ENCODE assay signal across 9 cellular contexts in the genomic region with DNA sequence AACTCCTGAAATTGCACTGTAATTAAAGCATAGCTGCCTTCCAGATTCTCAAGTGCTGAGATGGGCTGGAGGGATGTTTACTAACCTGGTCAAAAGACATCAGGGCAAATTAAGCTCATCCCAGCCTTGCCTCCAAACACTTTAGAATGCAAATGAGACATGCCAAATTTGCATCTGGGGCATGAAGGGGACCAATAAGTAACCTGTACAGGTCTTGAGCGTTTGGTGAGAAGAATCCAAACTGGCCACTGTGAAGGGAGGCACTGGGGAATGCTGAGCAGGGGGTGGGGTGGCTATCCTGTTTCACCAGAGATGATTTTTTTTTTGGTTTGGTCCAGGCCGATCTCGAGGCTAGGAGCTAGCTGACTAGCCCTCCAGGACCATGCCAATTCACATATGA. TPM values are rescaled to one million over a fixed set of nuclear protein-coding genes. Genes with fewer than 3 reads are reported as not detected.
DNase-seq lines count a peak whose midpoint lies in the region; ATAC-seq, FAIRE-seq and TF ChIP-seq lines count a peak whose summit lies in the region.
"Had no signal": no experiment of that assay in that cellular context is flagged by ENCODE, and none has a peak within 500 bp of the region (broad histone marks: within the 10 kb centered on the region; RNA-seq: fewer than 3 reads in every experiment).

No MANE protein-coding gene starts in this region.

- 0% methylated on average over 3 of the region's 3 CpGs for WGBS in GM12878 (ENCODE audit: insufficient coverage, insufficient replicate concordance, low lambda C conversion rate, missing lambda C conversion rate)
- WGBS in thyroid gland, 2 donors: 24 to 39% methylated on average over 3 of the region's 3 CpGs

- DNase-seq in DMS153 treated with DMSO at 0.1 percent for 48 hours (lab: John Stamatoyannopoulos, UW; ENCODE audit: unreplicated experiment): peak; percentile 77
- DNase-seq in GM12878 (ENCODE audit: low read depth, low spot score): no peak
- DNase-seq in thyroid gland: no peak
- no peak for DNase-seq in medulla oblongata (ENCODE audit: extremely low spot score)
- no peak for DNase-seq in G401 (ENCODE audit: low spot score)

- TF ChIP-seq EP300 in GM12878 (IDR thresholded peaks at IDR 0.05; ENCODE audit: borderline replicate concordance in 1 of 2, control insufficient read depth in 1 of 2, low read depth in 2 of 2, low read length in 2 of 2): no peak

- no peaks in the 10 kb centered on the region for H4K20me1 ChIP-seq in GM12878 (ENCODE audit: control insufficient read depth, insufficient read depth)

- in situ Hi-C loops in GM12878 (cut with MboI): no loop called here
- in situ Hi-C loops in G401 (cut with HindIII; ENCODE audit: low sequenced_read_pairs): no loop called here

- no peaks in the 10 kb centered on the region for H3K9me3 ChIP-seq in GM12878 (replicated peaks; ENCODE audit: control insufficient read depth, insufficient read depth, low read length)
- no peaks in the 10 kb centered on the region for H3K9me3 ChIP-seq in thyroid gland
- H3K9me3 ChIP-seq: thoracic aorta had no signal

- peak; percentile 92 for FAIRE-seq in GM12878 (lab: Jason Lieb, UNC)

- peak overlapping the region; percentile 93 for H3K4me2 ChIP-seq in GM12878 (ENCODE audit: control insufficient read depth, insufficient read depth)

- intact Hi-C loops in GM12878 (cut with micrococcal nuclease; ENCODE audit: unreplicated experiment) (loop anchor here (5.0 kb wide), 1 partner anchor 245 kb away; no protein-coding TSS in a partner anchor), thyroid gland (cut with DNase I) (no loop called here)

- ATAC-seq in GM19395 (IDR thresholded peaks at IDR 0.05; ENCODE audit: unreplicated experiment) (peak; percentile 50), HG03439 (IDR thresholded peaks at IDR 0.05; ENCODE audit: unreplicated experiment) (peak; percentile 21), GM12878 (peak; percentile 58)

- RAD21 ChIA-PET in GM12878 (lab: Charles Lee; ENCODE audit: unreplicated experiment): interaction anchor here (0.9 to 4.1 kb wide), 9 partner anchors 9 to 244 kb away, joined by 3 to 27 read pairs (median 9); a partner anchor contains a TSS

- H3K4me1 ChIP-seq in GM12878 (ENCODE audit: control insufficient read depth, insufficient read depth, low read length): peaks cover 24% of the 10 kb centered on the region
- H3K4me1 ChIP-seq in thyroid gland: peaks cover 0 to 10% of the 10 kb centered on the region in 2 donors

- H3K27me3 ChIP-seq in GM12878 (replicated peaks in 1 of 2; ENCODE audit: control insufficient read depth in 2 of 2, insufficient read depth in 2 of 2, low read length in 1 of 2): no peaks in the 10 kb centered on the region
- H3K27me3 ChIP-seq in thyroid gland: no peaks in the 10 kb centered on the region

- peak overlapping the region; percentile 81 for H3K27ac ChIP-seq in GM12878 (ENCODE audit: control insufficient read depth, insufficient read depth)
- peak overlapping the region in 16 of 21 experiments; percentile 8 to 80 (median 54) for H3K27ac ChIP-seq in skin epidermis
- no peak overlapping the region for H3K27ac ChIP-seq in thyroid gland
- H3K27ac ChIP-seq: thoracic aorta had no signal

- no peaks in the 10 kb centered on the region for H3K79me2 ChIP-seq in GM12878 (ENCODE audit: control insufficient read depth, insufficient read depth, low read length)

- CTCF ChIA-PET in GM12878 (lab: Yijun Ruan, JAX): interaction anchor here (0.9 to 2.7 kb wide), 8 partner anchors 9 to 86 kb away, joined by 3 to 17 read pairs (median 9); a partner anchor contains a TSS

- no peak for TF ChIP-seq RAD21 in GM12878 (IDR thresholded peaks at IDR 0.05; ENCODE audit: insufficient read depth, low read depth, low read length)

- peak overlapping the region; percentile 47 for H2AFZ ChIP-seq in GM12878 (ENCODE audit: control insufficient read depth, low read depth, low read length)

- TF ChIP-seq CTCF in GM12878 (IDR thresholded peaks at IDR 0.05 in 2 of 3, conservative IDR thresholded peaks at IDR 0.05 in 1 of 3; ENCODE audit: control insufficient read depth in 2 of 3, extremely low read depth in 1 of 3, insufficient read depth in 1 of 3, low read depth in 3 of 3, low read length in 3 of 3) (no peak), thyroid gland (IDR thresholded peaks at IDR 0.05) (no peak)

- POLR2A ChIA-PET in GM12878 (lab: Charles Lee): interaction anchor here (1.1 to 3.0 kb wide), 3 partner anchors 15 to 48 kb away, joined by 3 to 22 read pairs (median 16); a partner anchor contains a TSS

- H3K4me3 ChIP-seq in GM12878: no peak overlapping the region
- H3K4me3 ChIP-seq in skin epidermis: peak overlapping the region in 2 of 7 experiments; percentile 14 to 22
- no peak overlapping the region for H3K4me3 ChIP-seq in thyroid gland (replicated peaks in 1 of 3)

- BruUV-seq in GM12878 (replicated peaks; lab: Mats Ljungman, UMichigan): no TSS peak

- SMC1A ChIA-PET in GM12878 (lab: Charles Lee; ENCODE audit: uncharacterized antibody, unreplicated experiment): interaction anchor here (0.5 to 4.1 kb wide), 15 partner anchors 9 to 120 kb away, joined by 3 to 25 read pairs (median 6); a partner anchor contains a TSS

- H3K36me3 ChIP-seq in GM12878 (ENCODE audit: control insufficient read depth in 2 of 2, insufficient read depth in 2 of 2, low read length in 1 of 2): no peaks in the 10 kb centered on the region
- no peaks in the 10 kb centered on the region for H3K36me3 ChIP-seq in thyroid gland
- H3K36me3 ChIP-seq: thoracic aorta had no signal

- no peak for TF ChIP-seq POLR2A in GM12878 (IDR thresholded peaks at IDR 0.05; ENCODE audit: low read depth, low read length)
- no peak for TF ChIP-seq POLR2A in thyroid gland (IDR thresholded peaks at IDR 0.05)

- H3K9ac ChIP-seq in GM12878 (ENCODE audit: control insufficient read depth, insufficient read depth, low read length): peak overlapping the region; percentile 34; the same call in 1 of the 2 replicates

TF ChIP-seq in GM12878, 131 proteins besides CTCF, POLR2A, EP300 and RAD21:
- TF ChIP-seq TAF1 (IDR thresholded peaks at IDR 0.05; ENCODE audit: borderline replicate concordance, low read depth, low read length) (0 out of 2 replicates have a peak, but pooled peaks have one; percentile 11), RELA (IDR thresholded peaks at IDR 0.05; ENCODE audit: borderline replicate concordance, partially characterized antibody) (no peak)

RNA-seq across cellular contexts. Expression of a gene that starts 38.3 kb away (rescaled TPM):
- 44.9 and 47.6 TPM in 2 replicates for total RNA-seq in GM12878 (2013; cell fraction: nucleolus; rRNA removed)
- total RNA-seq in GM12878 (2014; rRNA removed): 10.2 and 10.3 TPM in 2 replicates
- 7.2 and 8.1 TPM in 2 replicates for total RNA-seq in GM12878 (2014; rRNA removed; fragmentation: Illumina TruSeq; extraction: Trizol)
- total RNA-seq in GM12878 (2021): 24.5 and 24.7 TPM in 2 replicates
- polyA plus RNA-seq in GM12878 (2011; ENCODE audit: low read depth): 6.7 TPM
- 6.2 and 10.4 TPM in 2 replicates for polyA plus RNA-seq in GM12878 (2011; rRNA removed)
- 8.6 and 10.3 TPM in 2 replicates for polyA plus RNA-seq in GM12878 (2011; cell fraction: cytosol; rRNA removed)
- polyA plus RNA-seq in GM12878 (2011; cell fraction: nucleus; rRNA removed): 19.1 and 19.2 TPM in 2 replicates
- 9.1 and 9.4 TPM in 2 replicates for polyA plus RNA-seq in GM12878 (2012)
- polyA plus RNA-seq in GM12878 (2014; fragmentation: Illumina TruSeq; extraction: Trizol): 21.2 and 21.4 TPM in 2 replicates
- polyA plus RNA-seq in GM12878 (2014; fragmentation: Nextera tagmentation; extraction: Ambion mirVana): 1 to 10 TPM; 5.5 to 7.1 TPM
- 12.6 and 16.5 TPM in 2 replicates for polyA plus RNA-seq in GM12878 (2014; rRNA removed)
- 1 to 10 TPM; 7.0 to 7.5 TPM for polyA plus RNA-seq in GM12878 (2016; fragmentation: Nextera tagmentation; extraction: Ambion mirVana)
- 12.4 and 14.8 TPM in 2 replicates for polyA minus RNA-seq in GM12878 (2011; rRNA and poly(A)+ RNA removed)
- polyA minus RNA-seq in GM12878 (2011; cell fraction: cytosol; rRNA and poly(A)+ RNA removed): 4.9 and 8.8 TPM in 2 replicates
- 5.1 and 10.0 TPM in 2 replicates for polyA minus RNA-seq in GM12878 (2011; cell fraction: nucleus; rRNA and poly(A)+ RNA removed)
- 10 to 100 TPM in 2 of 4 donors, 1 to 10 TPM in 2; 5.2 to 19.8 (median 12.6) TPM for total RNA-seq in thyroid gland
- not detected in 2 replicates for total RNA-seq in G401 (2014; rRNA removed; shearing (Covaris generic))

Comparison
In these comparisons a context has a peak if more than half of its experiments do, and no peak if none do; other contexts are left out.
1. H3K27ac ChIP-seq: peak in GM12878 (single experiment) and skin epidermis (16 of 21); none in thyroid gland (0 of 3).
2. Peak in every context shown above with its lines, with median percentiles within 50 percentile points of each other: ATAC-seq.